ENCODE assay signal across 20 cellular contexts in genomic region chr17:55706808-55707773, GRCh38. TPM values are rescaled to one million over a fixed set of nuclear protein-coding genes. Genes with fewer than 3 reads are reported as not detected.
A peak's percentile ranks its signal among the peaks of the same experiment; 100 is the strongest.
DNase-seq lines count a peak whose midpoint lies in the region; ATAC-seq and TF ChIP-seq lines count a peak whose summit lies in the region.
"Had no signal": no experiment of that assay in that cellular context is flagged by ENCODE, and none has a peak within 500 bp of the region (broad histone marks: within the 10 kb centered on the region; RNA-seq: fewer than 3 reads in every experiment).

No MANE protein-coding gene starts in this region.

- H3K27me3 ChIP-seq in NT2/D1 (ENCODE audit: insufficient read depth, insufficient read length) (no peaks in the 10 kb centered on the region), hepatocyte (no peaks in the 10 kb centered on the region), spleen (replicated peaks in 1 of 7) (no peaks in the 10 kb centered on the region), left lung (no peaks in the 10 kb centered on the region)
- H3K27me3 ChIP-seq: BLaER1, cardiac muscle cell, pancreas had no signal

- 0 out of 2 replicates have a peak, but pooled peaks cover 8% of the 10 kb centered on the region for H3K9me3 ChIP-seq in NT2/D1 (ENCODE audit: insufficient read depth, low read length)
- no peaks in the 10 kb centered on the region for H3K9me3 ChIP-seq in hepatocyte (ENCODE audit: low read depth)
- H3K9me3 ChIP-seq in spleen = peaks cover 0 to 2% (median 0%) of the 10 kb centered on the region in 8 donors
- H3K9me3 ChIP-seq in left lung = no peaks in the 10 kb centered on the region
- H3K9me3 ChIP-seq: pancreas, thoracic aorta had no signal

- H2AFZ ChIP-seq in hepatocyte = no peak overlapping the region

- H3K4me2 ChIP-seq in hepatocyte = peak overlapping the region; percentile 12
- H3K4me2 ChIP-seq: BLaER1 had no signal

- H4K20me1 ChIP-seq in hepatocyte (ENCODE audit: insufficient read depth, poor library complexity, severe bottlenecking) = no peaks in the 10 kb centered on the region
- H4K20me1 ChIP-seq: BLaER1 had no signal

- 25% methylated on average over 11 of the region's 11 CpGs for WGBS in hepatocyte (ENCODE audit: low lambda C conversion rate, missing lambda C conversion rate)
- 61 to 84% (median 72%) methylated on average over 11 of the region's 11 CpGs for WGBS in spleen, 5 donors

- ATAC-seq in left lung = no peak
- ATAC-seq: activated CD4-positive, CD25-positive, alpha-beta regulatory T cell treated with anti-CD3 and anti-CD28 coated beads, Interleukin-2, amount 50 U/mL, for 24 hours; activated T-helper 17 cell treated with anti-CD3 and anti-CD28 coated beads, Interleukin-2, amount 50 U/mL, for 72 hours; pancreas had no signal

- H3K9ac ChIP-seq in NT2/D1 (ENCODE audit: insufficient read length, low read depth) = no peak overlapping the region
- H3K9ac ChIP-seq: BLaER1 had no signal

- H3K27ac ChIP-seq in hepatocyte = no peak overlapping the region
- peak overlapping the region in 6 of 8 donors; percentile 16 to 67 (median 42) for H3K27ac ChIP-seq in spleen
- H3K27ac ChIP-seq in left lung = peak overlapping the region in 1 of 2 donors; percentile 21
- H3K27ac ChIP-seq: 22Rv1, BLaER1, cardiac muscle cell, pancreas, thoracic aorta had no signal

- TF ChIP-seq CTCF in hepatocyte (IDR thresholded peaks at IDR 0.05; ENCODE audit: poor library complexity) (no peak), spleen (IDR thresholded peaks at IDR 0.05 in 8 of 11, conservative IDR thresholded peaks at IDR 0.05 in 3 of 11) (no peak), left lung (IDR thresholded peaks at IDR 0.05) (no peak)

- H3K4me3 ChIP-seq in NT2/D1 (ENCODE audit: insufficient read length, low read depth) (no peak overlapping the region), hepatocyte (no peak overlapping the region), spleen (no peak overlapping the region), left lung (no peak overlapping the region)
- H3K4me3 ChIP-seq: BLaER1, cardiac muscle cell, pancreas, thoracic aorta had no signal

- H3K4me1 ChIP-seq in NT2/D1 (ENCODE audit: insufficient read depth, insufficient read length) (no peaks in the 10 kb centered on the region), hepatocyte (ENCODE audit: insufficient read depth) (peaks cover 6% of the 10 kb centered on the region), spleen (peaks cover 0 to 26% (median 3%) of the 10 kb centered on the region in 6 donors), left lung (peaks cover 0 to 14% of the 10 kb centered on the region in 2 donors)
- H3K4me1 ChIP-seq: BLaER1, pancreas had no signal

- DNase-seq in NCI-H1092 treated with DMSO at 0.1 percent for 48 hours (lab: John Stamatoyannopoulos, UW) (peak; percentile 5), NCI-H1092 (lab: John Stamatoyannopoulos, UW) (no peak), NT2/D1 (ENCODE audit: low read depth, low spot score) (peak; percentile 20), hepatocyte (ENCODE audit: low spot score) (no peak), spleen (no peak), erythroblast (lab: John Stamatoyannopoulos, UW) (no peak), left lung (no peak), NCI-H1694 treated with DMSO at 0.1 percent for 48 hours (lab: John Stamatoyannopoulos, UW) (no peak)
- DNase-seq: NCI-H1436 treated with DMSO at 0.1 percent for 48 hours, NCI-H226, pancreas, SIG-M5, small intestine, T-helper 2 cell had no signal

- intact Hi-C loops in spleen (cut with DNase I; ENCODE audit: low total_unique reads) (no loop called here), left lung (cut with DNase I) (no loop called here)

- no peaks in the 10 kb centered on the region for H3K9me2 ChIP-seq in hepatocyte (replicated peaks; ENCODE audit: insufficient read depth)

- H3K79me2 ChIP-seq in hepatocyte = no peaks in the 10 kb centered on the region

- TF ChIP-seq POLR2A in spleen (IDR thresholded peaks at IDR 0.05) = no peak
- no peak for TF ChIP-seq POLR2A in erythroblast (IDR thresholded peaks at IDR 0.05; ENCODE audit: low read length)

- no peaks in the 10 kb centered on the region for H3K36me3 ChIP-seq in NT2/D1 (ENCODE audit: insufficient read depth, insufficient read length, low read length)
- H3K36me3 ChIP-seq in hepatocyte (replicated peaks; ENCODE audit: insufficient read depth, low read depth) = no peaks in the 10 kb centered on the region
- no peaks in the 10 kb centered on the region for H3K36me3 ChIP-seq in spleen
- no peaks in the 10 kb centered on the region for H3K36me3 ChIP-seq in left lung
- H3K36me3 ChIP-seq: BLaER1, cardiac muscle cell, pancreas, thoracic aorta had no signal

RNA-seq across cellular contexts. Expression of gene TMEM100, which starts 15.6 kb away (rescaled TPM):
- 15.3 and 18.5 TPM in 2 replicates for total RNA-seq in hepatocyte
- 5.8 and 9.3 TPM in 2 replicates for polyA plus RNA-seq in hepatocyte
- 10 to 100 TPM in 1 of 7 donors, 1 to 10 TPM in 6; 1.3 to 19.8 (median 4.3) TPM for total RNA-seq in spleen
- 1 to 10 TPM; 2.3 to 3.2 (median 2.5) TPM for polyA plus RNA-seq in spleen
- total RNA-seq in left lung = 100 to 1,000 TPM in 1 of 2 donors, 10 to 100 TPM in 1; 63.1 to 164 TPM
- total RNA-seq: activated T-helper 17 cell treated with anti-CD3 and anti-CD28 coated beads, Interleukin-2, amount 50 U/mL, for 72 hours had no signal
- polyA plus RNA-seq: cardiac muscle cell had no signal

RNA-seq across cellular contexts. Expression of gene PCTP, which starts 43.8 kb away (rescaled TPM):
- 35.4 and 36.4 TPM in 2 replicates for total RNA-seq in hepatocyte
- 22.7 and 24.3 TPM in 2 replicates for polyA plus RNA-seq in hepatocyte
- 10 to 100 TPM; 11.5 to 23.5 (median 19.2) TPM for total RNA-seq in spleen
- polyA plus RNA-seq in spleen = 10 to 100 TPM in 2 of 3 donors, 1 to 10 TPM in 1; 9.3 to 19.2 (median 13.2) TPM
- total RNA-seq in left lung = 10 to 100 TPM; 22.9 to 23.6 TPM

Comparison
In these comparisons a context has a peak if more than half of its experiments do, and no peak if none do; other contexts are left out.
1. DNase-seq: peak in NCI-H1092 treated with DMSO at 0.1 percent for 48 hours (single experiment) and NT2/D1 (single experiment); none in NCI-H1092 (single experiment), hepatocyte (single experiment), spleen (single experiment), erythroblast (0 of 2), left lung (0 of 2) and NCI-H1694 treated with DMSO at 0.1 percent for 48 hours (single experiment).